ENCODE assay signal across 7 cellular contexts in the genomic region with DNA sequence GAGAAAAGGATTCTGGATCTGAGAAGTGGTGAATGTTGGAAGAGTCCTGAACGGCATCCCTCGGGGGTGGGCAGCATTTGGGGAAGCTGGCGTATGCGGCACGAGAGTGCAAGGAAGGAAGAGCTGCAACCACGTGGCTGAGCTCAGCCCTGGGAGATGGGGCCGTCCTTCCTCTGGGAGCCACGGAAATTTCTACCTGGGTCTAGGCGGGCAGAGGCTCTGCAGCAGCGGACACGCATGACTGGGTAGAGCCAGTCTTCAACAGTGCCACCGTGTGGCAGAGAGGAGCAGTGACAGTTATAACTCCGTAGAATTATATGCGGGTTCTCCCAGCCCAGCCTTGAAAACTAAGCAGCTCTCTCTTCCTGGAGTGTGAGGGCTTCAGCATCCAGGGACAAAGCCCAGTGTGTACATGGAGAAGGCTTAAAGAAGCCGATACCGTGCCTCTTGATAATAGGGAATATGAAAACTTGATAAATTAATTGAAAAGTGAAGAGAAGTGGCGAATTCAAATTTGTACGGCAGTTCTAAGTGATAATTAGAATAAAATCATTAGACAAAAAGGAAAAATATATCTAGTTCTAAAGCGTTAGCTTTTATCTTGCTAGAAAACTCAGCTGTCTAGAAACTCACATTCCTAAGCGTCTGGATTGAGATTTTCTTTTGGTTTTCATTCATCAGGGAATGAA.
DNase-seq lines count a peak whose midpoint lies in the region; ATAC-seq and TF ChIP-seq lines count a peak whose summit lies in the region.

No MANE protein-coding gene starts in this region.

- in situ Hi-C loops in brain microvascular endothelial cell (cut with HindIII; ENCODE audit: low pct_ligation_motif_present, low sequenced_read_pairs), result no loop called here

- ATAC-seq in GM18498 (IDR thresholded peaks at IDR 0.05; ENCODE audit: unreplicated experiment) (peak; percentile 94), HG02852 (IDR thresholded peaks at IDR 0.05; ENCODE audit: unreplicated experiment) (peak; percentile 87)

- no peaks in the 10 kb centered on the region for H3K27me3 ChIP-seq in brain microvascular endothelial cell (replicated peaks)

- H3K4me3 ChIP-seq in brain microvascular endothelial cell (ENCODE audit: low read depth, low read length), result no peak overlapping the region

- peak; percentile 45 for DNase-seq in NCI-H1694 treated with DMSO at 0.1 percent for 48 hours (lab: John Stamatoyannopoulos, UW)
- DNase-seq in T1000 (lab: John Stamatoyannopoulos, UW), result peak; percentile 6
- peak; percentile 2 for DNase-seq in brain microvascular endothelial cell
- peak; percentile 88 for DNase-seq in iPS-NIHi7 (ENCODE audit: extremely low spot score)
- DNase-seq in stimulated activated CD4-positive, alpha-beta T cell treated with anti-CD3 and anti-CD28 coated beads, Interleukin-15, amount 100 ng/mL, for 24 hours, result peak; percentile 64

- H3K27ac ChIP-seq in brain microvascular endothelial cell, result no peak overlapping the region

- no peaks in the 10 kb centered on the region for H3K36me3 ChIP-seq in brain microvascular endothelial cell (replicated peaks)

- TF ChIP-seq CTCF in brain microvascular endothelial cell (IDR thresholded peaks at IDR 0.05; ENCODE audit: low read depth, low read length, missing control alignments), result peak; percentile 86

Comparison
In these comparisons a context has a peak if more than half of its experiments do, and no peak if none do; other contexts are left out.
1. DNase-seq: peak in every context shown above with its lines; median percentile 88 in iPS-NIHi7; 64 in stimulated activated CD4-positive, alpha-beta T cell treated with anti-CD3 and anti-CD28 coated beads, Interleukin-15, amount 100 ng/mL, for 24 hours; 45 in NCI-H1694 treated with DMSO at 0.1 percent for 48 hours; 6 in T1000; 2 in brain microvascular endothelial cell.